Comparison of ENCODE assay signal across 19 cellular contexts in genomic region chr2:20626698-20627471, GRCh38. TPM values are rescaled to one million over a fixed set of nuclear protein-coding genes. Genes with fewer than 3 reads are reported as not detected.
A peak's percentile ranks its signal among the peaks of the same experiment; 100 is the strongest.
DNase-seq lines count a peak whose midpoint lies in the region; ATAC-seq, FAIRE-seq and TF ChIP-seq lines count a peak whose summit lies in the region.
"Had no signal": no experiment of that assay in that cellular context is flagged by ENCODE, and none has a peak within 500 bp of the region (broad histone marks: within the 10 kb centered on the region; RNA-seq: fewer than 3 reads in every experiment).

No MANE protein-coding gene starts in this region.

- H3K36me3 ChIP-seq in thoracic aorta: peaks cover 38% of the 10 kb centered on the region
- H3K36me3 ChIP-seq: brain microvascular endothelial cell had no signal

- H4K20me1 ChIP-seq in H9 (ENCODE audit: control insufficient read depth, insufficient read depth, insufficient read length): no peaks in the 10 kb centered on the region

- no peak overlapping the region for H3K4ac ChIP-seq in H9 (ENCODE audit: low read depth, low read length)

- H3K14ac ChIP-seq in H9 (ENCODE audit: insufficient read depth, low read length): no peak overlapping the region; the same call in 1 of the 2 replicates

- no CpG with 5 or more reads among the region's 18 CpGs for WGBS in H9 (ENCODE audit: extremely low coverage, insufficient read length, low lambda C conversion rate)

- H3K79me1 ChIP-seq in H9 (ENCODE audit: insufficient read depth, low read depth, low read length, poor library complexity, severe bottlenecking): no peaks in the 10 kb centered on the region

- peaks cover 0 to 21% of the 10 kb centered on the region in 2 donors for H3K4me1 ChIP-seq in thoracic aorta (ENCODE audit: control insufficient read depth in 1 of 2, low read depth in 2 of 2)
- H3K4me1 ChIP-seq in H9 (ENCODE audit: insufficient read depth, low read length): no peaks in the 10 kb centered on the region

- H3K4me3 ChIP-seq in thoracic aorta: no peak overlapping the region
- H3K4me3 ChIP-seq: GM23248 had no signal

- no peak overlapping the region for H3K18ac ChIP-seq in H9 (ENCODE audit: insufficient read length, low read depth, low read length)

- CTCF ChIA-PET in activated CD4-positive, alpha-beta memory T cell treated with anti-CD3 and anti-CD28 coated beads for 36 hours (lab: Charles Lee): interaction anchor here (1.3 kb wide), 1 partner anchor 15 kb away, joined by 3 read pairs; no protein-coding TSS in a partner anchor
- CTCF ChIA-PET in activated CD8-positive, alpha-beta T cell treated with anti-CD3 and anti-CD28 coated beads for 36 hours (lab: Charles Lee): interaction anchor here (0.6 to 1.1 kb wide), 2 partner anchors 17 to 182 kb away, joined by 4 read pairs; no protein-coding TSS in a partner anchor

- H3K79me2 ChIP-seq in H9 (ENCODE audit: insufficient read depth, low read length): no peaks in the 10 kb centered on the region

- H3K9me3 Mint-ChIP-seq in brain (no peaks in the 10 kb centered on the region), nephron progenitor cell (no peaks in the 10 kb centered on the region), H9 (no peaks in the 10 kb centered on the region)
- H3K9me3 Mint-ChIP-seq in activated CD4-positive, alpha-beta memory T cell treated with anti-CD3 and anti-CD28 coated beads for 36 hours: no peaks in the 10 kb centered on the region
- no peaks in the 10 kb centered on the region for H3K9me3 Mint-ChIP-seq in activated CD8-positive, alpha-beta T cell treated with anti-CD3 and anti-CD28 coated beads for 36 hours
- H3K9me3 Mint-ChIP-seq: stimulated activated memory B cell treated with anti-CD40 and anti-IgM and Interleukin-4, amounts not matched to agents 10 μg/mL and 1 μg/mL and 100 μg/mL, for 72 hours had no signal

- no peak overlapping the region for H3K56ac ChIP-seq in H9 (ENCODE audit: insufficient read length, low read depth, low read length)

- no peak overlapping the region for H2AFZ ChIP-seq in H9 (ENCODE audit: low read length)
- H2AFZ ChIP-seq: GM23248 had no signal

- no peak overlapping the region for H3K4me2 ChIP-seq in H9 (ENCODE audit: insufficient read depth, insufficient read length, low read length)

- H4K8ac ChIP-seq in H9 (replicated peaks; ENCODE audit: insufficient read length, low read depth, low read length): no peak overlapping the region

- no peak overlapping the region for H3K4me3 Mint-ChIP-seq in brain
- H3K4me3 Mint-ChIP-seq in nephron progenitor cell: no peak overlapping the region
- H3K4me3 Mint-ChIP-seq in activated CD4-positive, alpha-beta memory T cell treated with anti-CD3 and anti-CD28 coated beads for 36 hours: no peak overlapping the region
- H3K4me3 Mint-ChIP-seq in H9: no peak overlapping the region
- no peak overlapping the region for H3K4me3 Mint-ChIP-seq in activated CD8-positive, alpha-beta T cell treated with anti-CD3 and anti-CD28 coated beads for 36 hours
- H3K4me3 Mint-ChIP-seq: activated CD8-positive, alpha-beta T cell treated with anti-CD3 and anti-CD28 coated beads, Interleukin-2, amount 10 ng/mL, durations not matched to agents 7 days and 5 days; stimulated activated memory B cell treated with anti-CD40 and anti-IgM and Interleukin-4, amounts not matched to agents 10 μg/mL and 1 μg/mL and 100 μg/mL, for 72 hours had no signal

- no peak overlapping the region for H2BK12ac ChIP-seq in H9 (ENCODE audit: insufficient read length, low read depth, low read length)

- H2AK5ac ChIP-seq in H9 (ENCODE audit: insufficient read length, low read length): no peak overlapping the region

- H3K36me3 Mint-ChIP-seq in brain: peaks cover 2% of the 10 kb centered on the region
- H3K36me3 Mint-ChIP-seq in nephron progenitor cell (ENCODE audit: low read depth): no peaks in the 10 kb centered on the region
- H3K36me3 Mint-ChIP-seq in activated CD4-positive, alpha-beta memory T cell treated with anti-CD3 and anti-CD28 coated beads for 36 hours: peaks cover 7% of the 10 kb centered on the region
- H3K36me3 Mint-ChIP-seq in H9 (ENCODE audit: insufficient read depth in 1 of 3, low read depth in 3 of 3): no peaks in the 10 kb centered on the region; a peak in 1 of 7 replicates
- H3K36me3 Mint-ChIP-seq in activated CD8-positive, alpha-beta T cell treated with anti-CD3 and anti-CD28 coated beads for 36 hours (ENCODE audit: low read depth): no peaks in the 10 kb centered on the region

- H3K27me3 ChIP-seq in thoracic aorta (replicated peaks; ENCODE audit: insufficient read depth) (no peaks in the 10 kb centered on the region), H9 (ENCODE audit: insufficient read depth, low read length) (no peaks in the 10 kb centered on the region)
- H3K27me3 ChIP-seq: brain microvascular endothelial cell had no signal

- H3K4me1 Mint-ChIP-seq in brain (peaks cover 57% of the 10 kb centered on the region), nephron progenitor cell (peaks cover 68% of the 10 kb centered on the region), H9 (peaks cover 13 to 20% of the 10 kb centered on the region in 2 experiments)
- no peaks in the 10 kb centered on the region for H3K4me1 Mint-ChIP-seq in activated CD4-positive, alpha-beta memory T cell treated with anti-CD3 and anti-CD28 coated beads for 36 hours (ENCODE audit: low read depth)
- H3K4me1 Mint-ChIP-seq in activated CD8-positive, alpha-beta T cell treated with anti-CD3 and anti-CD28 coated beads for 36 hours (ENCODE audit: low read depth): no peaks in the 10 kb centered on the region

- H3K23me2 ChIP-seq in H9 (ENCODE audit: insufficient read length, low read depth, low read length, poor library complexity, severe bottlenecking): no peaks in the 10 kb centered on the region

- H3K9me3 ChIP-seq in thoracic aorta: no peaks in the 10 kb centered on the region
- H3K9me3 ChIP-seq in H9 (ENCODE audit: control insufficient read depth, low read depth, low read length): no peaks in the 10 kb centered on the region

- H4K5ac ChIP-seq in H9 (ENCODE audit: insufficient read length, low read depth, low read length): no peak overlapping the region

- no peak for ATAC-seq in thoracic aorta (ENCODE audit: insufficient number of reproducible peaks, low FRiP score, low read depth)
- ATAC-seq in activated CD8-positive, alpha-beta T cell treated with anti-CD3 and anti-CD28 coated beads for 36 hours: no peak
- ATAC-seq: activated CD8-positive, alpha-beta T cell treated with anti-CD3 and anti-CD28 coated beads, Interleukin-2, amount 10 ng/mL, durations not matched to agents 7 days and 5 days; stimulated activated memory B cell treated with anti-CD40 and anti-IgM and Interleukin-4, amounts not matched to agents 10 μg/mL and 1 μg/mL and 100 μg/mL, for 72 hours had no signal

- H2BK5ac ChIP-seq in H9 (ENCODE audit: insufficient read length, low read length): no peak overlapping the region

- FAIRE-seq in urothelium cell line (lab: Jason Lieb, UNC): no peak

- no peak overlapping the region for H2BK15ac ChIP-seq in H9 (ENCODE audit: low read depth, low read length)

- peak overlapping the region; percentile 32 to 79 for H3K27ac ChIP-seq in thoracic aorta
- H3K27ac ChIP-seq in H9 (ENCODE audit: insufficient read length, low read depth, low read length): no peak overlapping the region
- H3K27ac ChIP-seq: brain microvascular endothelial cell, GM23248 had no signal

- no peak overlapping the region for H3K23ac ChIP-seq in H9 (ENCODE audit: insufficient read length, low read depth, low read length)

- no peak overlapping the region for H4K91ac ChIP-seq in H9 (ENCODE audit: insufficient read length, low read depth, low read length)

- no peak overlapping the region for H2BK120ac ChIP-seq in H9 (ENCODE audit: low read depth, low read length, poor library complexity, severe bottlenecking)

- POLR2A ChIA-PET in activated CD4-positive, alpha-beta memory T cell treated with anti-CD3 and anti-CD28 coated beads for 36 hours (lab: Charles Lee): no interaction called here
- POLR2A ChIA-PET in activated CD8-positive, alpha-beta T cell treated with anti-CD3 and anti-CD28 coated beads for 36 hours (lab: Charles Lee): interaction anchor here (0.9 kb wide), 1 partner anchor 182 kb away, joined by 3 read pairs; no protein-coding TSS in a partner anchor

- no peak for TF ChIP-seq CTCF in brain (conservative IDR thresholded peaks at IDR 0.05)
- TF ChIP-seq CTCF in nephron progenitor cell (IDR thresholded peaks at IDR 0.05): no peak
- TF ChIP-seq CTCF in thoracic aorta (IDR thresholded peaks at IDR 0.05): no peak
- no peak for TF ChIP-seq CTCF in H9 (conservative IDR thresholded peaks at IDR 0.05)
- TF ChIP-seq CTCF in activated CD8-positive, alpha-beta T cell treated with anti-CD3 and anti-CD28 coated beads for 36 hours (IDR thresholded peaks at IDR 0.05): no peak

- no peak overlapping the region for H3K9ac ChIP-seq in H9 (ENCODE audit: extremely low read depth, insufficient read length, low read length)
- H3K9ac ChIP-seq: GM23248 had no signal

- H3K27me3 Mint-ChIP-seq in brain: no peaks in the 10 kb centered on the region
- H3K27me3 Mint-ChIP-seq in nephron progenitor cell (ENCODE audit: low read depth, poor library complexity): peaks cover 3% of the 10 kb centered on the region
- H3K27me3 Mint-ChIP-seq in activated CD4-positive, alpha-beta memory T cell treated with anti-CD3 and anti-CD28 coated beads for 36 hours: no peaks in the 10 kb centered on the region
- no peaks in the 10 kb centered on the region; the same call in 1 of the 2 replicates for H3K27me3 Mint-ChIP-seq in H9 (ENCODE audit: low read depth)
- H3K27me3 Mint-ChIP-seq in activated CD8-positive, alpha-beta T cell treated with anti-CD3 and anti-CD28 coated beads for 36 hours: no peaks in the 10 kb centered on the region
- H3K27me3 Mint-ChIP-seq: stimulated activated memory B cell treated with anti-CD40 and anti-IgM and Interleukin-4, amounts not matched to agents 10 μg/mL and 1 μg/mL and 100 μg/mL, for 72 hours had no signal

- peak; percentile 63 for DNase-seq in cardiac septum (ENCODE audit: low spot score)
- DNase-seq in nephron progenitor cell: peak; percentile 45
- no peak for DNase-seq in thoracic aorta (ENCODE audit: low spot score)
- no peak for DNase-seq in activated CD4-positive, alpha-beta memory T cell treated with anti-CD3 and anti-CD28 coated beads for 36 hours
- DNase-seq in H9: no peak
- no peak for DNase-seq in urothelium cell line (ENCODE audit: low spot score)
- DNase-seq in activated CD8-positive, alpha-beta T cell treated with anti-CD3 and anti-CD28 coated beads for 36 hours: no peak
- DNase-seq: activated CD8-positive, alpha-beta T cell treated with anti-CD3 and anti-CD28 coated beads, Interleukin-2, amount 10 ng/mL, durations not matched to agents 7 days and 5 days; activated gamma-delta T cell; GDM1; GM23248; KBM-7; NCI-H1694 treated with DMSO at 0.1 percent for 48 hours; NCI-H774; SHP77; stimulated activated CD4-positive, alpha-beta T cell treated with anti-CD3 and anti-CD28 coated beads, Interleukin-4, amount 100 ng/mL, for 1 hour had no signal

- H3T11ph ChIP-seq in H9 (ENCODE audit: low read length): no peak overlapping the region

- peak overlapping the region in 3 of 5 experiments; percentile 17 to 49 (median 41) for H3K27ac Mint-ChIP-seq in brain
- peak overlapping the region; percentile 51 for H3K27ac Mint-ChIP-seq in nephron progenitor cell
- no peak overlapping the region for H3K27ac Mint-ChIP-seq in activated CD4-positive, alpha-beta memory T cell treated with anti-CD3 and anti-CD28 coated beads for 36 hours
- H3K27ac Mint-ChIP-seq in H9: no peak overlapping the region
- no peak overlapping the region for H3K27ac Mint-ChIP-seq in activated CD8-positive, alpha-beta T cell treated with anti-CD3 and anti-CD28 coated beads for 36 hours
- H3K27ac Mint-ChIP-seq: activated CD8-positive, alpha-beta T cell treated with anti-CD3 and anti-CD28 coated beads, Interleukin-2, amount 10 ng/mL, durations not matched to agents 7 days and 5 days; stimulated activated memory B cell treated with anti-CD40 and anti-IgM and Interleukin-4, amounts not matched to agents 10 μg/mL and 1 μg/mL and 100 μg/mL, for 72 hours had no signal

- no peak overlapping the region for H2BK20ac ChIP-seq in H9 (ENCODE audit: low read depth, low read length, poor library complexity, severe bottlenecking)

- intact Hi-C loops in cardiac septum (cut with DNase I): no loop called here
- intact Hi-C loops in activated CD4-positive, alpha-beta memory T cell treated with anti-CD3 and anti-CD28 coated beads for 36 hours (cut with micrococcal nuclease): no loop called here
- intact Hi-C loops in activated CD8-positive, alpha-beta T cell treated with anti-CD3 and anti-CD28 coated beads for 36 hours (cut with micrococcal nuclease): no loop called here

RNA-seq across cellular contexts. Expression of gene HS1BP3, which starts 24.0 kb away (rescaled TPM):
- 46.7 TPM for polyA plus RNA-seq in brain (ENCODE audit: insufficient read depth, low read depth, low replicate concordance)
- 15.6 TPM for total RNA-seq in cardiac septum
- 10 to 100 TPM; 40.7 to 65.8 TPM for total RNA-seq in thoracic aorta
- 10 to 100 TPM; 10.1 to 10.4 TPM for total RNA-seq in activated CD4-positive, alpha-beta memory T cell treated with anti-CD3 and anti-CD28 coated beads for 36 hours
- 10.8 and 11.1 TPM in 2 replicates for total RNA-seq in H9 (2021)
- total RNA-seq in activated CD8-positive, alpha-beta T cell treated with anti-CD3 and anti-CD28 coated beads for 36 hours: 1 to 10 TPM; 6.5 to 7.9 TPM

RNA-seq across cellular contexts. Expression of gene GDF7, which starts 40.1 kb away (rescaled TPM):
- 0.10 TPM for polyA plus RNA-seq in brain (ENCODE audit: insufficient read depth, low read depth, low replicate concordance)
- total RNA-seq in cardiac septum (0.94 TPM), thoracic aorta (10 to 100 TPM; 39.7 to 40.7 TPM), H9 (2021) (0.04 TPM in 1 of 2 replicates, not detected in the other)
- total RNA-seq in activated CD4-positive, alpha-beta memory T cell treated with anti-CD3 and anti-CD28 coated beads for 36 hours: under 1 TPM; 0.02 to 0.05 TPM
- not detected for total RNA-seq in activated CD8-positive, alpha-beta T cell treated with anti-CD3 and anti-CD28 coated beads for 36 hours
- total RNA-seq: activated CD8-positive, alpha-beta T cell treated with anti-CD3 and anti-CD28 coated beads, Interleukin-2, amount 10 ng/mL, durations not matched to agents 7 days and 5 days; GM23248 had no signal

Comparison
In these comparisons a context has a peak if more than half of its experiments do, and no peak if none do; other contexts are left out.
1. H3K27ac Mint-ChIP-seq: peak in brain (3 of 5) and nephron progenitor cell (single experiment); none in activated CD4-positive, alpha-beta memory T cell treated with anti-CD3 and anti-CD28 coated beads for 36 hours (single experiment), H9 (0 of 3) and activated CD8-positive, alpha-beta T cell treated with anti-CD3 and anti-CD28 coated beads for 36 hours (single experiment).
2. DNase-seq: peak in cardiac septum (single experiment) and nephron progenitor cell (single experiment); none in thoracic aorta (single experiment), activated CD4-positive, alpha-beta memory T cell treated with anti-CD3 and anti-CD28 coated beads for 36 hours (single experiment), H9 (single experiment), urothelium cell line (single experiment) and activated CD8-positive, alpha-beta T cell treated with anti-CD3 and anti-CD28 coated beads for 36 hours (single experiment).
3. RNA of gene GDF7, which starts 40.1 kb away (total RNA-seq): 39.7 to 40.7 TPM in thoracic aorta; 0.94 TPM in cardiac septum (single experiment), 0.02 to 0.05 TPM in activated CD4-positive, alpha-beta memory T cell treated with anti-CD3 and anti-CD28 coated beads for 36 hours, 0.04 TPM in H9 and not detected in activated CD8-positive, alpha-beta T cell treated with anti-CD3 and anti-CD28 coated beads for 36 hours; every median in the first group is over 10 times any median in the second.